21 cellular contexts compared by ENCODE assay signal in the genomic region with DNA sequence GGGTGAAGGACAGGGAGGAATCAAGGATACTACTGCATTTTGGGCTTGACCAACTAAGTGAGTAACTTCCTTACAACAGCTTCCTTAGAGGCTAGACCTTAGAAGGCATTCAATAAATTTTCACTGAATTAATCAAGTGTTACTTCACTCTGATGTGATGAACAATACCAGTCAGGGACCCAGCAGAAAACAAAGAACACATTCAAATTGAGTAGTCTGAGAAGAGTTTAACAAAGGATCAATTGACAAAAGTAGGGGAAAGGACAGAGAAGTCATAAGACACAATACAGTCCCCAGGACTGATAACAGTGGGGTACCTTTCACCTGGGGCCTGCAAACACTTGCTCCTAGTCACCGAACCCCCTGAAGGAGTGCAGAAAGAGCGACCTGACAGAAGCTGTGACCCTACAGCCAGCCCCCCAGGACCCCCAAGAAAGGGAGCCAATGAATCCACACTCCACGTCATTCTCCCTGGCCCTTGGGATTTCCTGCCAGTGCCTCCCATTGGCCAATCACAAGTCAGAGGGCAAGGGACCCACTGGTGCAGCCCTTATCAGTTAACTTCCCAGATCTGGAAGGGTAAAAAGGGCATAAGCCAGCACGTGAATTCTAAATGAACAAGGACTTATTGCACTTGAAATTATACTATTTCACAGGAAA. TPM values are rescaled to one million over a fixed set of nuclear protein-coding genes. Genes with fewer than 3 reads are reported as not detected.
DNase-seq lines count a peak whose midpoint lies in the region; ATAC-seq and TF ChIP-seq lines count a peak whose summit lies in the region.
"Had no signal": no experiment of that assay in that cellular context is flagged by ENCODE, and none has a peak within 500 bp of the region (broad histone marks: within the 10 kb centered on the region; RNA-seq: fewer than 3 reads in every experiment).

No MANE protein-coding gene starts in this region.

- peak overlapping the region; percentile 1 for H3K4me3 Mint-ChIP-seq in Calu3 (ENCODE audit: low read depth, unreplicated experiment)
- no peak overlapping the region for H3K4me3 Mint-ChIP-seq in central memory CD8-positive, alpha-beta T cell
- H3K4me3 Mint-ChIP-seq in naive thymus-derived CD4-positive, alpha-beta T cell: no peak overlapping the region
- H3K4me3 Mint-ChIP-seq: GM23338, nephron had no signal

- H3K9me3 ChIP-seq in BLaER1 (no peaks in the 10 kb centered on the region), esophagus muscularis mucosa (no peaks in the 10 kb centered on the region)
- H3K9me3 ChIP-seq in naive thymus-derived CD4-positive, alpha-beta T cell (ENCODE audit: control insufficient read depth in 2 of 3, low read length in 3 of 3): no peaks in the 10 kb centered on the region
- H3K9me3 ChIP-seq: colonic mucosa, psoas muscle, thoracic aorta had no signal

- peaks cover 89% of the 10 kb centered on the region for H3K36me3 ChIP-seq in BLaER1
- peaks cover 12 to 65% (median 18%) of the 10 kb centered on the region in 3 experiments for H3K36me3 ChIP-seq in naive thymus-derived CD4-positive, alpha-beta T cell (ENCODE audit: control insufficient read depth in 2 of 3, insufficient read depth in 3 of 3, low read length in 3 of 3)
- peaks cover 41 to 72% (median 67%) of the 10 kb centered on the region in 4 donors for H3K36me3 ChIP-seq in esophagus muscularis mucosa

- peak overlapping the region; percentile 41; the same call in 1 of the 2 replicates for H3K9ac ChIP-seq in BLaER1

- peaks cover 53% of the 10 kb centered on the region for H3K36me3 Mint-ChIP-seq in Calu3 (ENCODE audit: insufficient read depth, unreplicated experiment)
- peaks cover 67% of the 10 kb centered on the region for H3K36me3 Mint-ChIP-seq in central memory CD8-positive, alpha-beta T cell (ENCODE audit: insufficient read depth)
- peaks cover 15 to 48% (median 26%) of the 10 kb centered on the region in 5 donors for H3K36me3 Mint-ChIP-seq in naive thymus-derived CD4-positive, alpha-beta T cell

- TF ChIP-seq EP300 in esophagus muscularis mucosa (IDR thresholded peaks at IDR 0.05): no peak

- CTCF ChIA-PET in Calu3 (lab: Charles Lee): interaction anchor here (0.9 to 1.5 kb wide), 2 partner anchors 10 to 97 kb away, joined by 3 to 5 read pairs; no protein-coding TSS in a partner anchor
- CTCF ChIA-PET in naive thymus-derived CD4-positive, alpha-beta T cell (lab: Charles Lee): no interaction called here

- H3K4me1 ChIP-seq in BLaER1 (peaks cover 8% of the 10 kb centered on the region), esophagus muscularis mucosa (peaks cover 0 to 21% (median 6%) of the 10 kb centered on the region in 4 donors)
- no peaks in the 10 kb centered on the region for H3K4me1 ChIP-seq in naive thymus-derived CD4-positive, alpha-beta T cell (ENCODE audit: control insufficient read depth in 2 of 2, insufficient read depth in 2 of 2, low read length in 2 of 2)
- H3K4me1 ChIP-seq: colonic mucosa had no signal

- intact Hi-C loops in Calu3 (cut with micrococcal nuclease; ENCODE audit: unreplicated experiment): no loop called here
- intact Hi-C loops in naive thymus-derived CD4-positive, alpha-beta T cell (cut with micrococcal nuclease): no loop called here
- intact Hi-C loops in esophagus muscularis mucosa (cut with DNase I): no loop called here

- WGBS in esophagus muscularis mucosa: 85% methylated on average over 4 of the region's 4 CpGs

- no peak for TF ChIP-seq CTCF in Calu3 (IDR thresholded peaks at IDR 0.05; ENCODE audit: unreplicated experiment)
- TF ChIP-seq CTCF in esophagus muscularis mucosa (IDR thresholded peaks at IDR 0.05): no peak

- POLR2A ChIA-PET in naive thymus-derived CD4-positive, alpha-beta T cell (lab: Charles Lee): no interaction called here

- ATAC-seq in central memory CD8-positive, alpha-beta T cell (replicated peaks; ENCODE audit: extremely low read depth, poor library complexity, severe bottlenecking): no peak
- ATAC-seq in naive thymus-derived CD4-positive, alpha-beta T cell: no peak
- ATAC-seq in GM18868 (IDR thresholded peaks at IDR 0.05; ENCODE audit: unreplicated experiment): no peak
- ATAC-seq in HG02840 (IDR thresholded peaks at IDR 0.05; ENCODE audit: low FRiP score, unreplicated experiment): no peak
- ATAC-seq: activated naive CD4-positive, alpha-beta T cell treated with anti-CD3 and anti-CD28 coated beads, Interleukin-2, amount 50 U/mL, for 72 hours; GM23338; psoas muscle had no signal

- no TSS peak for BruUV-seq in Calu3 (replicated peaks; lab: Mats Ljungman, UMichigan)

- peak; percentile 20 for DNase-seq in Calu3
- DNase-seq in central memory CD8-positive, alpha-beta T cell (ENCODE audit: low spot score in 2 of 2): no peak
- DNase-seq in naive thymus-derived CD4-positive, alpha-beta T cell: no peak
- DNase-seq in esophagus muscularis mucosa (ENCODE audit: extremely low spot score): no peak
- DNase-seq: activated CD4-positive, alpha-beta T cell treated with anti-CD3 and anti-CD28 coated beads for 1 hour; activated CD8-positive, alpha-beta memory T cell treated with anti-CD3 and anti-CD28 coated beads, Interleukin-2, amount 50 U/mL, for 48 hours; colonic mucosa; mesendoderm; NCI-H1105; NCI-H2107; NCI-H524 treated with DMSO at 0.1 percent for 48 hours; psoas muscle; small intestine had no signal

- H3K9me3 Mint-ChIP-seq in Calu3 (ENCODE audit: low read depth, unreplicated experiment): no peaks in the 10 kb centered on the region
- no peaks in the 10 kb centered on the region for H3K9me3 Mint-ChIP-seq in central memory CD8-positive, alpha-beta T cell
- H3K9me3 Mint-ChIP-seq in naive thymus-derived CD4-positive, alpha-beta T cell: no peaks in the 10 kb centered on the region
- H3K9me3 Mint-ChIP-seq: activated naive CD4-positive, alpha-beta T cell treated with anti-CD3 and anti-CD28 coated beads, Interleukin-2, amount 50 U/mL, for 72 hours; GM23338; nephron had no signal

- H3K4me2 ChIP-seq in BLaER1: no peak overlapping the region
- H3K4me2 ChIP-seq: GM23338 had no signal

- no peaks in the 10 kb centered on the region for H3K27me3 ChIP-seq in BLaER1
- H3K27me3 ChIP-seq in naive thymus-derived CD4-positive, alpha-beta T cell (ENCODE audit: control insufficient read depth in 2 of 2, insufficient read depth in 2 of 2, low read length in 2 of 2): no peaks in the 10 kb centered on the region
- H3K27me3 ChIP-seq in esophagus muscularis mucosa: no peaks in the 10 kb centered on the region
- H3K27me3 ChIP-seq: colonic mucosa had no signal

- TF ChIP-seq POLR2A in esophagus muscularis mucosa (IDR thresholded peaks at IDR 0.05; ENCODE audit: low read depth): no peak

- H3K4me3 ChIP-seq in BLaER1 (no peak overlapping the region), esophagus muscularis mucosa (no peak overlapping the region)
- no peak overlapping the region for H3K4me3 ChIP-seq in naive thymus-derived CD4-positive, alpha-beta T cell (ENCODE audit: low read length)
- H3K4me3 ChIP-seq: colonic mucosa, GM23338, psoas muscle, thoracic aorta had no signal

- peak overlapping the region; percentile 74 for H3K27ac Mint-ChIP-seq in Calu3 (ENCODE audit: unreplicated experiment)
- H3K27ac Mint-ChIP-seq in central memory CD8-positive, alpha-beta T cell (ENCODE audit: low read depth): peak overlapping the region; percentile 2
- peak overlapping the region in 7 of 9 donors; percentile 9 to 79 (median 47) for H3K27ac Mint-ChIP-seq in naive thymus-derived CD4-positive, alpha-beta T cell
- H3K27ac Mint-ChIP-seq: GM23338, nephron had no signal

- peaks cover 41% of the 10 kb centered on the region for H3K4me1 Mint-ChIP-seq in Calu3 (ENCODE audit: low read depth, unreplicated experiment)
- peaks cover 32% of the 10 kb centered on the region for H3K4me1 Mint-ChIP-seq in central memory CD8-positive, alpha-beta T cell
- peaks cover 21 to 47% (median 39%) of the 10 kb centered on the region in 7 donors for H3K4me1 Mint-ChIP-seq in naive thymus-derived CD4-positive, alpha-beta T cell
- H3K4me1 Mint-ChIP-seq: GM23338, nephron had no signal

- no peaks in the 10 kb centered on the region for H3K27me3 Mint-ChIP-seq in Calu3 (ENCODE audit: unreplicated experiment)
- no peaks in the 10 kb centered on the region for H3K27me3 Mint-ChIP-seq in central memory CD8-positive, alpha-beta T cell
- H3K27me3 Mint-ChIP-seq in naive thymus-derived CD4-positive, alpha-beta T cell: no peaks in the 10 kb centered on the region

- H4K20me1 ChIP-seq in BLaER1: peaks cover 77% of the 10 kb centered on the region

- no peak overlapping the region for H3K27ac ChIP-seq in BLaER1
- H3K27ac ChIP-seq in naive thymus-derived CD4-positive, alpha-beta T cell (ENCODE audit: low read depth, low read length): no peak overlapping the region
- no peak overlapping the region for H3K27ac ChIP-seq in esophagus muscularis mucosa (replicated peaks in 1 of 4)
- H3K27ac ChIP-seq: colonic mucosa, psoas muscle, RWPE1, thoracic aorta had no signal

RNA-seq across cellular contexts. Expression of gene ANAPC5, which starts 6.9 kb away (rescaled TPM):
- total RNA-seq in Calu3 (2022) (150 and 153 TPM in 2 replicates), esophagus muscularis mucosa (10 to 100 TPM; 70.9 to 81.8 (median 75.5) TPM)
- 100 to 1,000 TPM; 114 to 148 (median 141) TPM for total RNA-seq in naive thymus-derived CD4-positive, alpha-beta T cell
- 100 to 1,000 TPM in 1 of 2 donors, 10 to 100 TPM in 1; 88.1 to 172 TPM for polyA plus RNA-seq in naive thymus-derived CD4-positive, alpha-beta T cell

RNA-seq across cellular contexts. Expression of gene CAMKK2, which starts 48.8 kb away (rescaled TPM):
- total RNA-seq in Calu3 (2022): 34.0 and 35.7 TPM in 2 replicates
- total RNA-seq in naive thymus-derived CD4-positive, alpha-beta T cell: 10 to 100 TPM; 15.5 to 38.7 (median 18.1) TPM
- polyA plus RNA-seq in naive thymus-derived CD4-positive, alpha-beta T cell: 10 to 100 TPM; 13.9 to 14.6 TPM
- 10 to 100 TPM; 23.9 to 45.0 (median 37.4) TPM for total RNA-seq in esophagus muscularis mucosa

RNA-seq across cellular contexts. Expression of gene RNF34, which starts 54.6 kb away (rescaled TPM):
- 79.5 and 82.0 TPM in 2 replicates for total RNA-seq in Calu3 (2022)
- 10 to 100 TPM; 61.1 to 98.4 (median 81.7) TPM for total RNA-seq in naive thymus-derived CD4-positive, alpha-beta T cell
- polyA plus RNA-seq in naive thymus-derived CD4-positive, alpha-beta T cell: 10 to 100 TPM; 42.5 to 74.4 TPM
- total RNA-seq in esophagus muscularis mucosa: 10 to 100 TPM; 39.6 to 69.9 (median 46.6) TPM

Comparison
In these comparisons a context has a peak if more than half of its experiments do, and no peak if none do; other contexts are left out.
1. H3K27ac Mint-ChIP-seq: peak in every context shown above with its lines; median percentile 74 in Calu3; 47 in naive thymus-derived CD4-positive, alpha-beta T cell; 2 in central memory CD8-positive, alpha-beta T cell.